In genomic region chr13:36673838-36674326, GRCh38 we compare ENCODE assay signal across 9 cellular contexts. TPM values are rescaled to one million over a fixed set of nuclear protein-coding genes. Genes with fewer than 3 reads are reported as not detected.
DNase-seq lines count a peak whose midpoint lies in the region; ATAC-seq, FAIRE-seq and TF ChIP-seq lines count a peak whose summit lies in the region.
"Had no signal": no experiment of that assay in that cellular context is flagged by ENCODE, and none has a peak within 500 bp of the region (broad histone marks: within the 10 kb centered on the region; RNA-seq: fewer than 3 reads in every experiment).

SERTM1 (plus strand) TSS chr13:36674020; CDS start chr13:36695079, 21,059 bp downstream.

- no peaks in the 10 kb centered on the region for H3K27me3 ChIP-seq in body of pancreas

- DNase-seq in DMS 273 treated with DMSO at 0.1 percent for 48 hours (lab: John Stamatoyannopoulos, UW) (peak; percentile 3), NCI-H345 (lab: John Stamatoyannopoulos, UW) (peak; percentile 64), fibroblast of mammary gland (ENCODE audit: low read depth) (peak; percentile 30), omental fat pad (ENCODE audit: low spot score) (no peak), body of pancreas (no peak), H54 (ENCODE audit: insufficient read length, low spot score) (no peak), GM13976 (ENCODE audit: low spot score) (no peak)

- 1% methylated on average over 56 of the region's 56 CpGs; no CpG with 5 or more reads in 1 of the 2 donors for WGBS in body of pancreas, 2 donors

- in situ Hi-C loops in GM13976 (cut with MboI; ENCODE audit: low sequenced_read_pairs, unreplicated experiment) = no loop called here

- H3K4me3 ChIP-seq in fibroblast of mammary gland (ENCODE audit: control insufficient read depth, low read depth, low read length) (peak within 1 kb of the TSS; percentile 17), body of pancreas (no peak within 1 kb of the TSS)

- H3K27ac ChIP-seq in body of pancreas = no peak within 1 kb of the TSS
- H3K27ac ChIP-seq: skin epidermis had no signal

- TF ChIP-seq POLR2A in body of pancreas (IDR thresholded peaks at IDR 0.05) = no peak
- TF ChIP-seq POLR2A in H54 (IDR thresholded peaks at IDR 0.05; ENCODE audit: low read depth, low read length) = no peak

- no peak for FAIRE-seq in H54 (lab: Jason Lieb, UNC)

- TF ChIP-seq CTCF in fibroblast of mammary gland (conservative IDR thresholded peaks at IDR 0.05; ENCODE audit: control insufficient read depth, insufficient read depth, low read depth, low read length) = no peak
- no peak for TF ChIP-seq CTCF in omental fat pad (IDR thresholded peaks at IDR 0.05)
- TF ChIP-seq CTCF in body of pancreas (IDR thresholded peaks at IDR 0.05) = no peak
- TF ChIP-seq CTCF in GM13976 (IDR thresholded peaks at IDR 0.05; ENCODE audit: borderline replicate concordance, control extremely low read depth, extremely low read depth, insufficient read depth, missing control alignments) = no peak

- intact Hi-C loops in body of pancreas (cut with DNase I) = no loop called here

- ATAC-seq in omental fat pad (ENCODE audit: low FRiP score) (peak; percentile 95), body of pancreas (no peak), HG03135 (IDR thresholded peaks at IDR 0.05; ENCODE audit: unreplicated experiment) (no peak)

- H3K9me3 ChIP-seq in body of pancreas = no peaks in the 10 kb centered on the region

- no peaks in the 10 kb centered on the region for H3K36me3 ChIP-seq in body of pancreas (replicated peaks in 1 of 2; ENCODE audit: insufficient read depth in 1 of 2, low read depth in 2 of 2)

- peaks cover 6% of the 10 kb centered on the region for H3K4me1 ChIP-seq in body of pancreas

RNA-seq across cellular contexts. Expression of gene SERTM1, which starts in this region (rescaled TPM):
- total RNA-seq in omental fat pad = 10 to 100 TPM in 2 of 4 donors, 1 to 10 TPM in 1, not detected in 1; 7.8 to 50.5 (median 10.8) TPM
- total RNA-seq in body of pancreas = under 1 TPM in 1 of 2 donors, not detected in 1; 0.26 TPM

Comparison
In these comparisons a context has a peak if more than half of its experiments do, and no peak if none do; other contexts are left out.
1. DNase-seq: peak in DMS 273 treated with DMSO at 0.1 percent for 48 hours (single experiment), NCI-H345 (single experiment) and fibroblast of mammary gland (single experiment); none in omental fat pad (single experiment), body of pancreas (0 of 4), H54 (single experiment) and GM13976 (single experiment).